In genomic region chr15:38853608-38854007, GRCh38 we compare ENCODE assay signal across 9 cellular contexts.
DNase-seq lines count a peak whose midpoint lies in the region; ATAC-seq and TF ChIP-seq lines count a peak whose summit lies in the region.
"Had no signal": no experiment of that assay in that cellular context is flagged by ENCODE, and none has a peak within 500 bp of the region (broad histone marks: within the 10 kb centered on the region; RNA-seq: fewer than 3 reads in every experiment).

No MANE protein-coding gene starts in this region.

- H3K27me3 Mint-ChIP-seq in T-helper 17 cell (peaks cover 45% of the 10 kb centered on the region), type B pancreatic cell (peaks cover 13% of the 10 kb centered on the region)

- H3K4me3 ChIP-seq in cardiac muscle cell (no peak overlapping the region), right atrium auricular region (no peak overlapping the region), fibroblast of the aortic adventitia (ENCODE audit: low read depth, low read length) (no peak overlapping the region)
- H3K4me3 ChIP-seq: esophagus muscularis mucosa had no signal

- H3K4me1 ChIP-seq in cardiac muscle cell (ENCODE audit: low read depth) (no peaks in the 10 kb centered on the region), right atrium auricular region (no peaks in the 10 kb centered on the region)
- H3K4me1 ChIP-seq: esophagus muscularis mucosa had no signal

- H3K9me3 ChIP-seq in cardiac muscle cell (ENCODE audit: low read depth) (no peaks in the 10 kb centered on the region), right atrium auricular region (no peaks in the 10 kb centered on the region), T-helper 17 cell (ENCODE audit: control insufficient read depth, low read length, poor library complexity, severe bottlenecking) (no peaks in the 10 kb centered on the region)
- H3K9me3 ChIP-seq: esophagus muscularis mucosa had no signal

- no peaks in the 10 kb centered on the region for H3K27me3 ChIP-seq in cardiac muscle cell
- no peaks in the 10 kb centered on the region for H3K27me3 ChIP-seq in right atrium auricular region
- H3K27me3 ChIP-seq: esophagus muscularis mucosa had no signal

- H3K4me1 Mint-ChIP-seq in T-helper 17 cell, result no peaks in the 10 kb centered on the region
- no peaks in the 10 kb centered on the region for H3K4me1 Mint-ChIP-seq in type B pancreatic cell (ENCODE audit: unreplicated experiment)

- ATAC-seq in T-helper 17 cell (peak; percentile 36), GM18861 (IDR thresholded peaks at IDR 0.05; ENCODE audit: unreplicated experiment) (no peak)

- H3K36me3 Mint-ChIP-seq in T-helper 17 cell (ENCODE audit: low read depth), result no peaks in the 10 kb centered on the region
- no peaks in the 10 kb centered on the region for H3K36me3 Mint-ChIP-seq in type B pancreatic cell

- DNase-seq in cardiac muscle cell (ENCODE audit: low read depth in 1 of 2, low spot score in 1 of 2), result peak; percentile 29 to 63
- no peak for DNase-seq in right atrium auricular region (ENCODE audit: low spot score)
- DNase-seq in T-helper 17 cell, result peak in 1 of 3 donors; percentile 10
- no peak for DNase-seq in fibroblast of the aortic adventitia (ENCODE audit: low read depth)
- no peak for DNase-seq in type B pancreatic cell (ENCODE audit: extremely low spot score, unreplicated experiment)
- no peak for DNase-seq in NCI-H187 (lab: John Stamatoyannopoulos, UW)
- no peak for DNase-seq in SIG-M5 treated with dmso at 0.1 percent for 504 hours (lab: John Stamatoyannopoulos, UW; ENCODE audit: unreplicated experiment)

- TF ChIP-seq CTCF in cardiac muscle cell (IDR thresholded peaks at IDR 0.05; ENCODE audit: low read depth, low read length) (peak; percentile 58), right atrium auricular region (IDR thresholded peaks at IDR 0.05) (peak in 1 of 2 donors; percentile 26), fibroblast of the aortic adventitia (IDR thresholded peaks at IDR 0.05; ENCODE audit: insufficient read depth, low read length) (peak; percentile 52), type B pancreatic cell (conservative IDR thresholded peaks at IDR 0.05) (peak; percentile 37)

- H3K27ac ChIP-seq in cardiac muscle cell (no peak overlapping the region), right atrium auricular region (no peak overlapping the region)
- H3K27ac ChIP-seq: esophagus muscularis mucosa had no signal

- H3K4me3 Mint-ChIP-seq in T-helper 17 cell, result no peak overlapping the region
- no peak overlapping the region for H3K4me3 Mint-ChIP-seq in type B pancreatic cell

- H3K9me3 Mint-ChIP-seq in type B pancreatic cell, result no peaks in the 10 kb centered on the region

- H3K36me3 ChIP-seq in cardiac muscle cell (no peaks in the 10 kb centered on the region), right atrium auricular region (no peaks in the 10 kb centered on the region)
- H3K36me3 ChIP-seq: esophagus muscularis mucosa had no signal

- no peak overlapping the region for H3K27ac Mint-ChIP-seq in T-helper 17 cell
- H3K27ac Mint-ChIP-seq in type B pancreatic cell, result no peak overlapping the region

Comparison
In these comparisons a context has a peak if more than half of its experiments do, and no peak if none do; other contexts are left out.
1. DNase-seq: peak in cardiac muscle cell (2 of 2); none in right atrium auricular region (single experiment), fibroblast of the aortic adventitia (single experiment), type B pancreatic cell (single experiment), NCI-H187 (0 of 2) and SIG-M5 treated with dmso at 0.1 percent for 504 hours (single experiment).